ENCODE assay signal across 19 cellular contexts in genomic region chr6:136319732-136320131, GRCh38.
"Had no signal": no experiment of that assay in that cellular context is flagged by ENCODE, and none has a peak within 500 bp of the region (broad histone marks: within the 10 kb centered on the region; RNA-seq: fewer than 3 reads in every experiment).

No MANE protein-coding gene starts in this region.

- FAIRE-seq: endometrium, kidney, pancreas had no signal

- H3K36me3 ChIP-seq: esophagus squamous epithelium, left ventricle myocardium inferior, lower lobe of right lung, pancreas, tibial artery, upper lobe of left lung, uterus had no signal

- H3K27me3 ChIP-seq: esophagus squamous epithelium, hepatocyte, pancreas, tibial artery, upper lobe of left lung, uterus had no signal

- H3K4me3 ChIP-seq: esophagus squamous epithelium, hepatocyte, left ventricle myocardium inferior, lower lobe of right lung, pancreas, smooth muscle cell, tibial artery, upper lobe of left lung, uterus had no signal

- ATAC-seq: left cardiac atrium, lower lobe of right lung, pancreas, right cardiac atrium had no signal

- DNase-seq: cortex of kidney; effector memory CD4-positive, alpha-beta T cell; esophagus squamous epithelium; foreskin melanocyte; head of caudate nucleus; kidney; left cardiac atrium; left ventricle myocardium inferior; lower lobe of right lung; occipital lobe; pancreas; right cardiac atrium; stimulated activated CD4-positive, alpha-beta T cell treated with anti-CD3 and anti-CD28 coated beads, Interleukin-2, amount 100 ng/mL, for 48 hours; tibial artery; upper lobe of left lung; uterus had no signal

- H3K9me3 ChIP-seq: esophagus squamous epithelium, left ventricle myocardium inferior, lower lobe of right lung, pancreas, tibial artery, upper lobe of left lung, uterus had no signal

- H3K27ac ChIP-seq: esophagus squamous epithelium, hepatocyte, left ventricle myocardium inferior, lower lobe of right lung, pancreas, tibial artery, upper lobe of left lung, uterus had no signal

- H3K79me2 ChIP-seq: hepatocyte had no signal

- H2AFZ ChIP-seq: hepatocyte had no signal

- H3K4me2 ChIP-seq: hepatocyte, smooth muscle cell had no signal

- H3K4me1 ChIP-seq: left ventricle myocardium inferior, lower lobe of right lung, pancreas, tibial artery, upper lobe of left lung, uterus had no signal
